ENCODE assay signal across 1 cellular context in genomic region chr19:4908781-4909171, GRCh38.
TF ChIP-seq lines count a peak whose summit lies in the region.

No MANE protein-coding gene starts in this region.

TF ChIP-seq in WTC11, 78 proteins besides CTCF, POLR2A, EP300 and RAD21 (continued from another document):
- no peak for TF ChIP-seq ARID4B (CRISPR knock-in tag; IDR thresholded peaks at IDR 0.05; ENCODE audit: borderline replicate concordance)
- TF ChIP-seq ERG (CRISPR knock-in tag; IDR thresholded peaks at IDR 0.05) = no peak
- TF ChIP-seq OVOL2 (CRISPR knock-in tag; IDR thresholded peaks at IDR 0.05; ENCODE audit: borderline replicate concordance) = no peak
- no peak for TF ChIP-seq NR3C1 (CRISPR knock-in tag; conservative IDR thresholded peaks at IDR 0.05; ENCODE audit: low read depth)
- no peak for TF ChIP-seq MLX (CRISPR knock-in tag; IDR thresholded peaks at IDR 0.05)
- no peak for TF ChIP-seq ZNF671 (CRISPR knock-in tag; IDR thresholded peaks at IDR 0.05)
- TF ChIP-seq TCF7 (CRISPR knock-in tag; IDR thresholded peaks at IDR 0.05; ENCODE audit: low read depth) = no peak
- no peak for TF ChIP-seq HMGA2 (CRISPR knock-in tag; IDR thresholded peaks at IDR 0.05)
TF ChIP-seq in WTC11: peak in this region for 0.
